ENCODE assay signal across 8 cellular contexts in the genomic region with DNA sequence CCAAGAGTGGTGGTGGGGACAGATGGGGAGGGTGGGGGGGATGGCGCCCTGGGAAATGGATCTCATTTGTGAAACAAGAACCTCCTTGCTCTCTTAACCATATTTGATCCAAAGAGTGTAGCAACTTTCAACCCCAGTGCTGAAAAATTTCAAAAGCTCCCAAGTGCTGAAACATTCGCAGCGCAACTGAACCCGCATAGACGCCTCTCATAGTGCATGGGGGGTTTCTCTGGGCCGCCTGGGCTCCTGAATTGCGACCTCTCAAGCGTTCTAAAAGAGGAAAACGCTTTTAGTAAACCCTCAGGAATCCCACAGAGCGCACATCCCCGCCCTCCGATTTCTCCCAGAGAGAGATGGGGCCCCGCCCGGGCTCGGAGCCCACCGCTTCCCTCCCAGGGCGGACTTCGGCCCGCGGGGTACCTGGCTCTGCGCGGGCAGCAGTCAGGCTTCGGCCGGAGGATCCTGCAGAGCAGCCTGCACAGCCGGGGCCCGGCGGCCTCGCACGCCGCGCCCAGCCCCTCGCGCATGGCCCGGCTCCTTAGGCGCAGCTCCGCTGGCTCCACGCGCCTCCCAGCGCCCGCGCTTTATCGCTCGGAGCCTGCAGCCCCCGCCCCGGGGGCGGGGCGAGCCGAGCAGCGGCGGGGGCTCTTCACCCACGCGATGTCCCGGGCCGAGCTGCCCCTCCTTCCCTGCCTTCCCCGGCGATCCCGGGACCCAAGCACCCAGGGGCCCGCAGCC. TPM values are rescaled to one million over a fixed set of nuclear protein-coding genes. Genes with fewer than 3 reads are reported as not detected.
DNase-seq lines count a peak whose midpoint lies in the region; ATAC-seq, FAIRE-seq and TF ChIP-seq lines count a peak whose summit lies in the region.

No MANE protein-coding gene starts in this region.

- no peak overlapping the region for H4K91ac ChIP-seq in H1 (replicated peaks; ENCODE audit: insufficient read length, low read length)

- 6% methylated on average over 41 of the region's 58 CpGs; no CpG with 5 or more reads in 1 of the 2 experiments for WGBS in H1 (ENCODE audit: extremely low coverage in 1 of 2, insufficient coverage in 1 of 2, insufficient read length in 1 of 2, insufficient replicate concordance in 2 of 2, low coverage in 1 of 2, low lambda C conversion rate in 2 of 2, missing lambda C conversion rate in 1 of 2), 2 experiments

- H2BK120ac ChIP-seq in H1 (replicated peaks; ENCODE audit: low read depth, low read length) = no peak overlapping the region

- no peak overlapping the region for H2BK5ac ChIP-seq in H1 (ENCODE audit: low read depth, low read length)

- H3K4me2 ChIP-seq in H1 (ENCODE audit: insufficient read depth in 1 of 2, low read depth in 2 of 2, low read length in 2 of 2) = peak overlapping the region; percentile 73 to 82

- peak overlapping the region; percentile 18 to 73 (median 66) for H3K4me3 Mint-ChIP-seq in naive B cell

- H3K4me1 ChIP-seq in BE2C (no peaks in the 10 kb centered on the region), H1 (replicated peaks in 1 of 4; ENCODE audit: control insufficient read depth in 3 of 4, insufficient read depth in 4 of 4, low read length in 3 of 4) (peaks cover 0 to 3% (median 1%) of the 10 kb centered on the region in 4 experiments; a peak in 3 of 7 replicates)

- peaks cover 5 to 12% (median 12%) of the 10 kb centered on the region in 3 donors for H3K4me1 Mint-ChIP-seq in naive B cell

- no peak overlapping the region for H2BK20ac ChIP-seq in H1 (ENCODE audit: low read length)

- H3K18ac ChIP-seq in H1 (ENCODE audit: extremely low read depth, low read length) = 0 out of 2 replicates have a peak overlapping the region, but pooled peaks have one; percentile 7

- TF ChIP-seq POLR2A in H1 (IDR thresholded peaks at IDR 0.05; ENCODE audit: control extremely low read depth in 1 of 2, low read depth in 2 of 2, low read length in 2 of 2) = no peak

- no peak overlapping the region for H2BK12ac ChIP-seq in H1 (ENCODE audit: low read depth, low read length)

- H2AK5ac ChIP-seq in H1 (ENCODE audit: low read depth, low read length) = no peak overlapping the region

- H3K9me3 ChIP-seq in BE2C = no peaks in the 10 kb centered on the region
- H3K9me3 ChIP-seq in MG63 = no peaks in the 10 kb centered on the region
- H3K9me3 ChIP-seq in H1 (ENCODE audit: insufficient read depth in 2 of 2, low read depth in 1 of 2, low read length in 1 of 2) = no peaks in the 10 kb centered on the region

- H3K23ac ChIP-seq in H1 (ENCODE audit: insufficient read length) = no peak overlapping the region

- H3K9me3 Mint-ChIP-seq in naive B cell = peaks cover 0 to 3% (median 0%) of the 10 kb centered on the region in 7 donors

- no peak for FAIRE-seq in H1 (lab: Jason Lieb, UNC)

- H3K4me3 ChIP-seq in BE2C (ENCODE audit: low read depth, low read length) = no peak overlapping the region
- H3K4me3 ChIP-seq in MG63 = peak overlapping the region; percentile 28
- H3K4me3 ChIP-seq in H1 (ENCODE audit: extremely low read depth in 1 of 4, insufficient read depth in 2 of 4, low read depth in 3 of 4, low read length in 4 of 4) = peak overlapping the region; percentile 36 to 60 (median 41)

- no peak overlapping the region for H2BK15ac ChIP-seq in H1 (ENCODE audit: low read length)

- POLR2A ChIA-PET in H1 (lab: Charles Lee; ENCODE audit: partially characterized antibody) = interaction anchor here (1.4 kb wide), 2 partner anchors 9 to 86 kb away, joined by 3 to 4 read pairs; no protein-coding TSS in a partner anchor

- TF ChIP-seq CTCF in BE2C (IDR thresholded peaks at IDR 0.05; ENCODE audit: low read depth, low read length) (no peak), H1 (IDR thresholded peaks at IDR 0.05; ENCODE audit: control extremely low read depth in 1 of 3, insufficient read depth in 1 of 3, low read depth in 1 of 3, low read length in 3 of 3) (no peak)

- no peak overlapping the region for H2AFZ ChIP-seq in H1 (ENCODE audit: low read length)

- peaks cover 55 to 80% (median 68%) of the 10 kb centered on the region in 3 donors for H3K27me3 Mint-ChIP-seq in naive B cell

- CTCF ChIA-PET in H1 (lab: Charles Lee; ENCODE audit: partially characterized antibody) = interaction anchor here (0.7 to 6.2 kb wide), 5 partner anchors 12 to 87 kb away, joined by 3 to 41 read pairs (median 6); no protein-coding TSS in a partner anchor

- H3K27me3 ChIP-seq in BE2C (no peaks in the 10 kb centered on the region; the same call in 1 of the 2 replicates), MG63 (no peaks in the 10 kb centered on the region), H1 (replicated peaks in 1 of 4; ENCODE audit: control insufficient read depth in 3 of 4, extremely low read depth in 1 of 4, insufficient read depth in 3 of 4, low read length in 3 of 4) (peaks cover 0 to 24% (median 19%) of the 10 kb centered on the region in 4 experiments; a peak in 6 of 7 replicates)

- no peak overlapping the region for H3K27ac Mint-ChIP-seq in naive B cell

- peaks cover 0 to 7% of the 10 kb centered on the region in 2 donors for H3K36me3 Mint-ChIP-seq in naive B cell

- no peak for TF ChIP-seq EP300 in H1 (IDR thresholded peaks at IDR 0.05; ENCODE audit: borderline replicate concordance in 1 of 2, low read depth in 2 of 2, low read length in 2 of 2)

- H3K23me2 ChIP-seq in H1 (ENCODE audit: low read depth, low read length) = peaks cover 7% of the 10 kb centered on the region; the same call in 1 of the 2 replicates

- no peaks in the 10 kb centered on the region for H3K79me1 ChIP-seq in H1 (ENCODE audit: low read depth, low read length)

- DNase-seq in BE2C = peak; percentile 10
- DNase-seq in MG63 = peak; percentile 66
- peak in 1 of 2 experiments; percentile 67 for DNase-seq in H1 (ENCODE audit: low read depth in 1 of 2, low spot score in 2 of 2)
- no peak for DNase-seq in naive B cell
- no peak for DNase-seq in NOMO-1 treated with DMSO at 0.1 percent for 48 hours (lab: John Stamatoyannopoulos, UW; ENCODE audit: unreplicated experiment)

- H4K5ac ChIP-seq in H1 (ENCODE audit: insufficient read length, low read depth, low read length) = no peak overlapping the region

- no peak for TF ChIP-seq RAD21 in H1 (IDR thresholded peaks at IDR 0.05 in 1 of 2, conservative IDR thresholded peaks at IDR 0.05 in 1 of 2; ENCODE audit: low read depth in 2 of 2, low read length in 2 of 2)

- H3K79me2 ChIP-seq in H1 (ENCODE audit: control insufficient read depth in 1 of 2, insufficient read depth in 2 of 2, low read length in 2 of 2) = no peaks in the 10 kb centered on the region

- no peak overlapping the region for H3K27ac ChIP-seq in H1 (ENCODE audit: low read depth, low read length)

- H3K56ac ChIP-seq in H1 (replicated peaks; ENCODE audit: insufficient read length, low read depth, low read length) = no peak overlapping the region

- H4K20me1 ChIP-seq in H1 (replicated peaks in 1 of 2; ENCODE audit: control insufficient read depth in 1 of 2, insufficient read depth in 2 of 2, low read length in 2 of 2) = no peaks in the 10 kb centered on the region

- no peaks in the 10 kb centered on the region for H3K36me3 ChIP-seq in BE2C
- H3K36me3 ChIP-seq in MG63 = no peaks in the 10 kb centered on the region
- no peaks in the 10 kb centered on the region for H3K36me3 ChIP-seq in H1 (ENCODE audit: control insufficient read depth in 2 of 4, insufficient read depth in 4 of 4, low read length in 3 of 4)

- peak overlapping the region in 2 of 4 experiments; percentile 8 to 64; a peak in 1 of 7 replicates for H3K9ac ChIP-seq in H1 (replicated peaks in 1 of 4; ENCODE audit: extremely low read depth in 1 of 4, low read depth in 3 of 4, low read length in 3 of 4)

- peak overlapping the region; percentile 53; the same call in 1 of the 2 replicates for H4K8ac ChIP-seq in H1 (ENCODE audit: extremely low read depth, insufficient read depth, low read length)

- peak in 1 of 2 donors; percentile 47 for ATAC-seq in naive B cell (ENCODE audit: low read depth in 2 of 2)
- ATAC-seq in HG02981 (IDR thresholded peaks at IDR 0.05; ENCODE audit: unreplicated experiment) = no peak
- ATAC-seq in HG03196 (IDR thresholded peaks at IDR 0.05; ENCODE audit: unreplicated experiment) = no peak
- ATAC-seq in GM19351 (IDR thresholded peaks at IDR 0.05; ENCODE audit: unreplicated experiment) = no peak

- no peak overlapping the region for H3K14ac ChIP-seq in H1 (ENCODE audit: insufficient read length)

- no peak overlapping the region for H3K4ac ChIP-seq in H1 (replicated peaks; ENCODE audit: insufficient read length, low read depth, low read length)

TF ChIP-seq in H1, 55 proteins besides CTCF, POLR2A, EP300 and RAD21 (continues in another document):
- TF ChIP-seq KDM4A (IDR thresholded peaks at IDR 0.05; ENCODE audit: low read depth, low read length, severe bottlenecking) = peak; percentile 76
- TF ChIP-seq, protein P1, sequence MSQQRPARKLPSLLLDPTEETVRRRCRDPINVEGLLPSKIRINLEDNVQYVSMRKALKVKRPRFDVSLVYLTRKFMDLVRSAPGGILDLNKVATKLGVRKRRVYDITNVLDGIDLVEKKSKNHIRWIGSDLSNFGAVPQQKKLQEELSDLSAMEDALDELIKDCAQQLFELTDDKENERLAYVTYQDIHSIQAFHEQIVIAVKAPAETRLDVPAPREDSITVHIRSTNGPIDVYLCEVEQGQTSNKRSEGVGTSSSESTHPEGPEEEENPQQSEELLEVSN (IDR thresholded peaks at IDR 0.05) = peak; percentile 94
- no peak for TF ChIP-seq YY1 (IDR thresholded peaks at IDR 0.05; ENCODE audit: low read depth, low read length)
- TF ChIP-seq PHF8 (conservative IDR thresholded peaks at IDR 0.05; ENCODE audit: low read depth, low read length) = 0 out of 2 replicates have a peak, but pooled peaks have one; percentile 31
- TF ChIP-seq RFX5 (IDR thresholded peaks at IDR 0.05; ENCODE audit: borderline replicate concordance, low read depth, low read length) = no peak
- no peak for TF ChIP-seq GTF2F1 (IDR thresholded peaks at IDR 0.05; ENCODE audit: borderline replicate concordance, low read depth, low read length)

RNA-seq across cellular contexts. Expression of gene NOS2, which starts 7.0 kb away (rescaled TPM):
- polyA plus RNA-seq in BE2C (2012; ENCODE audit: insufficient read depth, insufficient read length, low read depth) = 2.0 TPM
- not detected in 2 replicates for total RNA-seq in MG63 (2014; rRNA removed; shearing (Covaris generic); ENCODE audit: low replicate concordance)
- total RNA-seq in H1 (2021; fragmentation: NEBNext Ultra II Directional; extraction: Animal tissue kit (Norgen Biotek cat#: 25700)) = 1.8 and 1.9 TPM in 2 replicates
- polyA plus RNA-seq in H1 (2011; rRNA removed) (1.0 and 1.6 TPM in 2 replicates), naive B cell (ENCODE audit: low read depth in 6 of 6) (under 1 TPM in 1 of 6 donors, not detected in 5; 0.08 TPM)
- polyA plus RNA-seq in H1 (2011; cell fraction: cytosol; rRNA removed) = 0.83 TPM
- 1.8 TPM for polyA plus RNA-seq in H1 (2011; cell fraction: nucleus; rRNA removed)
- 0.77 to 1.4 TPM (median 1.2 TPM) in 4 replicates for polyA plus RNA-seq in H1 (2012, experiment 1 of 2)
- polyA plus RNA-seq in H1 (2012, experiment 2 of 2) = 0.79 TPM
- polyA plus RNA-seq in H1 (2013, experiment 1 of 2) = 0.89 TPM
- polyA plus RNA-seq in H1 (2013, experiment 2 of 2) = 0.81 TPM
- polyA minus RNA-seq in H1 (2011; rRNA and poly(A)+ RNA removed) = 1.1 TPM in 2 replicates
- polyA minus RNA-seq in H1 (2011; cell fraction: cytosol; rRNA and poly(A)+ RNA removed) = 0.37 TPM
- 1.00 TPM for polyA minus RNA-seq in H1 (2011; cell fraction: nucleus; rRNA and poly(A)+ RNA removed)

Comparison
In these comparisons a context has a peak if more than half of its experiments do, and no peak if none do; other contexts are left out.
1. DNase-seq: peak in BE2C (single experiment) and MG63 (single experiment); none in naive B cell (single experiment) and NOMO-1 treated with DMSO at 0.1 percent for 48 hours (single experiment).